In the genomic region with DNA sequence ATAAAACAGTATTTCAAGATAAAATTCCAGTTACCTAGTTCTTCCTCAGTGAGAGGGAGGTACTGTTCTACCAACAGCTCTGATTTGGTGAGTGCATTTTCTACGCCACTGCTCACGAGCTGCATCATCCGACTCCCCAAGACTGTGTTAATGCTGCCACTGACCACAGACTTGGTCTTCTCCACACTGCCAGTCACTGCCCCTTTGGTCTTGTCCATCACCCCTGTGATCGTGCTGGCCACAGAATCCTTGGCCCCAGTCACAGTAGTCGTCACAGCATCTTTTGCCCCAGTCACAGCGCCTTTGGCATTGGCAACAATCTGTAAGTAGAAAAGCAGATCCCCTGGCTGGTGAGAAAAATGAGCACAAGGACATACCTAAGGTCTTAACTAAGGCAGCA, we compare ENCODE assay signal across 24 cellular contexts.
"Had no signal": no experiment of that assay in that cellular context is flagged by ENCODE, and none has a peak within 500 bp of the region (broad histone marks: within the 10 kb centered on the region; RNA-seq: fewer than 3 reads in every experiment).

No MANE protein-coding gene starts in this region.

- H3K27me3 ChIP-seq: Peyer's patch had no signal

- H3K27me3 Mint-ChIP-seq: activated CD4-positive, alpha-beta memory T cell treated with anti-CD3 and anti-CD28 coated beads for 36 hours; activated CD4-positive, alpha-beta T cell treated with anti-CD3 and anti-CD28 coated beads, Interleukin-2, amount 10 ng/mL, durations not matched to agents 7 days and 5 days; activated naive CD8-positive, alpha-beta T cell treated with anti-CD3 and anti-CD28 coated beads, Interleukin-2, amount 10 ng/mL, durations not matched to agents 7 days and 5 days; T-helper 17 cell had no signal

- H3K9me3 Mint-ChIP-seq: activated CD4-positive, alpha-beta memory T cell treated with anti-CD3 and anti-CD28 coated beads for 36 hours; activated CD4-positive, alpha-beta T cell treated with anti-CD3 and anti-CD28 coated beads, Interleukin-2, amount 10 ng/mL, durations not matched to agents 7 days and 5 days; activated naive CD8-positive, alpha-beta T cell treated with anti-CD3 and anti-CD28 coated beads, Interleukin-2, amount 10 ng/mL, durations not matched to agents 7 days and 5 days; activated T-cell treated with anti-CD3 and anti-CD28 coated beads, Interleukin-2, amount 50 U/mL, for 72 hours; activated T-helper 2 cell treated with anti-CD3 and anti-CD28 coated beads, Interferon-gamma antibody, Interleukin-2, Interleukin-4, amounts not matched to agents 10 μg/mL and 5 μg/mL and 100 μg/mL, durations not matched to agents 14 hours and 24 hours and 36 hours had no signal

- H3K4me3 ChIP-seq: K562, Peyer's patch had no signal

- H3K4me3 Mint-ChIP-seq: activated CD4-positive, alpha-beta memory T cell treated with anti-CD3 and anti-CD28 coated beads for 36 hours; activated CD4-positive, alpha-beta T cell treated with anti-CD3 and anti-CD28 coated beads, Interleukin-2, amount 10 ng/mL, durations not matched to agents 7 days and 5 days; activated naive CD8-positive, alpha-beta T cell treated with anti-CD3 and anti-CD28 coated beads, Interleukin-2, amount 10 ng/mL, durations not matched to agents 7 days and 5 days; activated T-cell treated with anti-CD3 and anti-CD28 coated beads, Interleukin-2, amount 50 U/mL, for 72 hours; T-helper 17 cell had no signal

- H3K27ac ChIP-seq: RWPE1 had no signal

- ATAC-seq: activated T-cell treated with anti-CD3 and anti-CD28 coated beads, Interleukin-2, amount 50 U/mL, for 72 hours; K562; T-helper 17 cell had no signal

- H3K9me3 ChIP-seq: Peyer's patch had no signal

- H3K27ac Mint-ChIP-seq: activated CD4-positive, alpha-beta memory T cell treated with anti-CD3 and anti-CD28 coated beads for 36 hours; activated naive CD8-positive, alpha-beta T cell treated with anti-CD3 and anti-CD28 coated beads, Interleukin-2, amount 10 ng/mL, durations not matched to agents 7 days and 5 days; activated T-helper 2 cell treated with anti-CD3 and anti-CD28 coated beads, Interferon-gamma antibody, Interleukin-2, Interleukin-4, amounts not matched to agents 10 μg/mL and 5 μg/mL and 100 μg/mL, durations not matched to agents 14 hours and 24 hours and 36 hours; T-helper 17 cell had no signal

- DNase-seq: activated CD4-positive, alpha-beta memory T cell treated with anti-CD3 and anti-CD28 coated beads for 36 hours; activated CD4-positive, alpha-beta T cell treated with anti-CD3 and anti-CD28 coated beads, Interleukin-2, amount 10 ng/mL, durations not matched to agents 7 days and 5 days; activated CD4-positive, CD25-positive, alpha-beta regulatory T cell; activated CD8-positive, alpha-beta memory T cell treated with anti-CD3 and anti-CD28 coated beads for 24 hours; activated naive CD4-positive, alpha-beta T cell treated with anti-CD3 and anti-CD28 coated beads, Interleukin-2, amount 50 U/mL, for 16 hours; activated naive CD8-positive, alpha-beta T cell treated with anti-CD3 and anti-CD28 coated beads, Interleukin-2, amount 10 ng/mL, durations not matched to agents 7 days and 5 days; activated T-cell treated with anti-CD3 and anti-CD28 coated beads, Interleukin-2, amount 50 U/mL, for 72 hours; aorta; central memory CD4-positive, alpha-beta T cell; Karpas-422; NCI-H1105 treated with DMSO at 0.1 percent for 48 hours; NCI-H1436 treated with DMSO at 0.1 percent for 48 hours; NCI-H187; NCI-H2081; NCI-H510A treated with DMSO at 0.1 percent for 48 hours; NCI-H69; NK-92 treated with Interleukin-12 subunit alpha and Interleukin-12 subunit beta, amount 100 ng/mL, for 24 hours; SHP77; T-helper 17 cell; T-helper 9 cell had no signal
